ENCODE assay signal across 1 cellular context in genomic region chr5:66144074-66144798, GRCh38.
TF ChIP-seq lines count a peak whose summit lies in the region.

Gene SREK1, plus strand, starts transcription at chr5:66144300. Its CDS starts 77 bp downstream, at chr5:66144377.

TF ChIP-seq in HepG2, 621 proteins besides CTCF, POLR2A, EP300 and RAD21 (continued from another document and continues in another):
- no peak for TF ChIP-seq SNAPC4 (CRISPR knock-in tag; IDR thresholded peaks at IDR 0.05)
- no peak for TF ChIP-seq ZNF282 (IDR thresholded peaks at IDR 0.05; ENCODE audit: partially characterized antibody)
- TF ChIP-seq, protein P1, sequence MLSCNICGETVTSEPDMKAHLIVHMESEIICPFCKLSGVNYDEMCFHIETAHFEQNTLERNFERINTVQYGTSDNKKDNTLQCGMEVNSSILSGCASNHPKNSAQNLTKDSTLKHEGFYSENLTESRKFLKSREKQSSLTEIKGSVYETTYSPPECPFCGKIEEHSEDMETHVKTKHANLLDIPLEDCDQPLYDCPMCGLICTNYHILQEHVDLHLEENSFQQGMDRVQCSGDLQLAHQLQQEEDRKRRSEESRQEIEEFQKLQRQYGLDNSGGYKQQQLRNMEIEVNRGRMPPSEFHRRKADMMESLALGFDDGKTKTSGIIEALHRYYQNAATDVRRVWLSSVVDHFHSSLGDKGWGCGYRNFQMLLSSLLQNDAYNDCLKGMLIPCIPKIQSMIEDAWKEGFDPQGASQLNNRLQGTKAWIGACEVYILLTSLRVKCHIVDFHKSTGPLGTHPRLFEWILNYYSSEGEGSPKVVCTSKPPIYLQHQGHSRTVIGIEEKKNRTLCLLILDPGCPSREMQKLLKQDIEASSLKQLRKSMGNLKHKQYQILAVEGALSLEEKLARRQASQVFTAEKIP (CRISPR knock-in tag; IDR thresholded peaks at IDR 0.05; ENCODE audit: borderline replicate concordance): no peak
- TF ChIP-seq MXI1 (IDR thresholded peaks at IDR 0.05; ENCODE audit: borderline replicate concordance, low read depth, low read length): peak; percentile 89
- peak; percentile 50; the same call in 1 of the 2 replicates for TF ChIP-seq DR1 (CRISPR knock-in tag; IDR thresholded peaks at IDR 0.05)
- TF ChIP-seq ARHGAP35 (CRISPR knock-in tag; IDR thresholded peaks at IDR 0.05; ENCODE audit: borderline replicate concordance): 0 out of 2 replicates have a peak, but pooled peaks have one; percentile 24
- no peak for TF ChIP-seq ATM (IDR thresholded peaks at IDR 0.05; ENCODE audit: borderline replicate concordance)
- TF ChIP-seq DBP (CRISPR knock-in tag; IDR thresholded peaks at IDR 0.05; ENCODE audit: not compliant biosample characterization): peak; percentile 49
- no peak for TF ChIP-seq IKZF1 (IDR thresholded peaks at IDR 0.05)
- TF ChIP-seq, protein P2, sequence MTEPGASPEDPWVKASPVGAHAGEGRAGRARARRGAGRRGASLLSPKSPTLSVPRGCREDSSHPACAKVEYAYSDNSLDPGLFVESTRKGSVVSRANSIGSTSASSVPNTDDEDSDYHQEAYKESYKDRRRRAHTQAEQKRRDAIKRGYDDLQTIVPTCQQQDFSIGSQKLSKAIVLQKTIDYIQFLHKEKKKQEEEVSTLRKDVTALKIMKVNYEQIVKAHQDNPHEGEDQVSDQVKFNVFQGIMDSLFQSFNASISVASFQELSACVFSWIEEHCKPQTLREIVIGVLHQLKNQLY (CRISPR knock-in tag; IDR thresholded peaks at IDR 0.05): 0 out of 2 replicates have a peak, but pooled peaks have one; percentile 6
- TF ChIP-seq ZBTB2 (CRISPR knock-in tag; IDR thresholded peaks at IDR 0.05; ENCODE audit: low read depth): peak; percentile 84
- TF ChIP-seq AGO1 (IDR thresholded peaks at IDR 0.05; ENCODE audit: low read depth, low read length, poor library complexity, severe bottlenecking): peak; percentile 44
- no peak; the same call in 1 of the 2 replicates for TF ChIP-seq TOPORS (CRISPR knock-in tag; IDR thresholded peaks at IDR 0.05)
- TF ChIP-seq, protein P3, sequence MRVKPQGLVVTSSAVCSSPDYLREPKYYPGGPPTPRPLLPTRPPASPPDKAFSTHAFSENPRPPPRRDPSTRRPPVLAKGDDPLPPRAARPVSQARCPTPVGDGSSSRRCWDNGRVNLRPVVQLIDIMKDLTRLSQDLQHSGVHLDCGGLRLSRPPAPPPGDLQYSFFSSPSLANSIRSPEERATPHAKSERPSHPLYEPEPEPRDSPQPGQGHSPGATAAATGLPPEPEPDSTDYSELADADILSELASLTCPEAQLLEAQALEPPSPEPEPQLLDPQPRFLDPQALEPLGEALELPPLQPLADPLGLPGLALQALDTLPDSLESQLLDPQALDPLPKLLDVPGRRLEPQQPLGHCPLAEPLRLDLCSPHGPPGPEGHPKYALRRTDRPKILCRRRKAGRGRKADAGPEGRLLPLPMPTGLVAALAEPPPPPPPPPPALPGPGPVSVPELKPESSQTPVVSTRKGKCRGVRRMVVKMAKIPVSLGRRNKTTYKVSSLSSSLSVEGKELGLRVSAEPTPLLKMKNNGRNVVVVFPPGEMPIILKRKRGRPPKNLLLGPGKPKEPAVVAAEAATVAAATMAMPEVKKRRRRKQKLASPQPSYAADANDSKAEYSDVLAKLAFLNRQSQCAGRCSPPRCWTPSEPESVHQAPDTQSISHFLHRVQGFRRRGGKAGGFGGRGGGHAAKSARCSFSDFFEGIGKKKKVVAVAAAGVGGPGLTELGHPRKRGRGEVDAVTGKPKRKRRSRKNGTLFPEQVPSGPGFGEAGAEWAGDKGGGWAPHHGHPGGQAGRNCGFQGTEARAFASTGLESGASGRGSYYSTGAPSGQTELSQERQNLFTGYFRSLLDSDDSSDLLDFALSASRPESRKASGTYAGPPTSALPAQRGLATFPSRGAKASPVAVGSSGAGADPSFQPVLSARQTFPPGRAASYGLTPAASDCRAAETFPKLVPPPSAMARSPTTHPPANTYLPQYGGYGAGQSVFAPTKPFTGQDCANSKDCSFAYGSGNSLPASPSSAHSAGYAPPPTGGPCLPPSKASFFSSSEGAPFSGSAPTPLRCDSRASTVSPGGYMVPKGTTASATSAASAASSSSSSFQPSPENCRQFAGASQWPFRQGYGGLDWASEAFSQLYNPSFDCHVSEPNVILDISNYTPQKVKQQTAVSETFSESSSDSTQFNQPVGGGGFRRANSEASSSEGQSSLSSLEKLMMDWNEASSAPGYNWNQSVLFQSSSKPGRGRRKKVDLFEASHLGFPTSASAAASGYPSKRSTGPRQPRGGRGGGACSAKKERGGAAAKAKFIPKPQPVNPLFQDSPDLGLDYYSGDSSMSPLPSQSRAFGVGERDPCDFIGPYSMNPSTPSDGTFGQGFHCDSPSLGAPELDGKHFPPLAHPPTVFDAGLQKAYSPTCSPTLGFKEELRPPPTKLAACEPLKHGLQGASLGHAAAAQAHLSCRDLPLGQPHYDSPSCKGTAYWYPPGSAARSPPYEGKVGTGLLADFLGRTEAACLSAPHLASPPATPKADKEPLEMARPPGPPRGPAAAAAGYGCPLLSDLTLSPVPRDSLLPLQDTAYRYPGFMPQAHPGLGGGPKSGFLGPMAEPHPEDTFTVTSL (CRISPR knock-in tag; IDR thresholded peaks at IDR 0.05; ENCODE audit: borderline replicate concordance): no peak; the same call in 1 of the 2 replicates
- TF ChIP-seq, protein P4, sequence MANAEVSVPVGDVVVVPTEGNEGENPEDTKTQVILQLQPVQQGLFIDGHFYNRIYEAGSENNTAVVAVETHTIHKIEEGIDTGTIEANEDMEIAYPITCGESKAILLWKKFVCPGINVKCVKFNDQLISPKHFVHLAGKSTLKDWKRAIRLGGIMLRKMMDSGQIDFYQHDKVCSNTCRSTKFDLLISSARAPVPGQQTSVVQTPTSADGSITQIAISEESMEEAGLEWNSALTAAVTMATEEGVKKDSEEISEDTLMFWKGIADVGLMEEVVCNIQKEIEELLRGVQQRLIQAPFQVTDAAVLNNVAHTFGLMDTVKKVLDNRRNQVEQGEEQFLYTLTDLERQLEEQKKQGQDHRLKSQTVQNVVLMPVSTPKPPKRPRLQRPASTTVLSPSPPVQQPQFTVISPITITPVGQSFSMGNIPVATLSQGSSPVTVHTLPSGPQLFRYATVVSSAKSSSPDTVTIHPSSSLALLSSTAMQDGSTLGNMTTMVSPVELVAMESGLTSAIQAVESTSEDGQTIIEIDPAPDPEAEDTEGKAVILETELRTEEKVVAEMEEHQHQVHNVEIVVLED (CRISPR knock-in tag; IDR thresholded peaks at IDR 0.05; ENCODE audit: borderline replicate concordance): peak; percentile 87
- TF ChIP-seq HMGXB3 (CRISPR knock-in tag; IDR thresholded peaks at IDR 0.05; ENCODE audit: borderline replicate concordance): no peak
- peak; percentile 34; the same call in 1 of the 2 replicates for TF ChIP-seq CBX5 (CRISPR knock-in tag; IDR thresholded peaks at IDR 0.05; ENCODE audit: borderline replicate concordance)
- TF ChIP-seq AKAP8 (CRISPR knock-in tag; IDR thresholded peaks at IDR 0.05): no peak
- TF ChIP-seq, protein P5, sequence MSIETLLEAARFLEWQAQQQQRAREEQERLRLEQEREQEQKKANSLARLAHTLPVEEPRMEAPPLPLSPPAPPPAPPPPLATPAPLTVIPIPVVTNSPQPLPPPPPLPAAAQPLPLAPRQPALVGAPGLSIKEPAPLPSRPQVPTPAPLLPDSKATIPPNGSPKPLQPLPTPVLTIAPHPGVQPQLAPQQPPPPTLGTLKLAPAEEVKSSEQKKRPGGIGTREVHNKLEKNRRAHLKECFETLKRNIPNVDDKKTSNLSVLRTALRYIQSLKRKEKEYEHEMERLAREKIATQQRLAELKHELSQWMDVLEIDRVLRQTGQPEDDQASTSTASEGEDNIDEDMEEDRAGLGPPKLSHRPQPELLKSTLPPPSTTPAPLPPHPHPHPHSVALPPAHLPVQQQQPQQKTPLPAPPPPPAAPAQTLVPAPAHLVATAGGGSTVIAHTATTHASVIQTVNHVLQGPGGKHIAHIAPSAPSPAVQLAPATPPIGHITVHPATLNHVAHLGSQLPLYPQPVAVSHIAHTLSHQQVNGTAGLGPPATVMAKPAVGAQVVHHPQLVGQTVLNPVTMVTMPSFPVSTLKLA (IDR thresholded peaks at IDR 0.05): peak; percentile 7; the same call in 1 of the 2 replicates
- TF ChIP-seq MED8 (CRISPR knock-in tag; IDR thresholded peaks at IDR 0.05; ENCODE audit: insufficient replicate concordance): peak; percentile 78
- peak; percentile 91; the same call in 1 of the 2 replicates for TF ChIP-seq ZSCAN21 (CRISPR knock-in tag; IDR thresholded peaks at IDR 0.05; ENCODE audit: borderline replicate concordance)
- TF ChIP-seq, protein P6, sequence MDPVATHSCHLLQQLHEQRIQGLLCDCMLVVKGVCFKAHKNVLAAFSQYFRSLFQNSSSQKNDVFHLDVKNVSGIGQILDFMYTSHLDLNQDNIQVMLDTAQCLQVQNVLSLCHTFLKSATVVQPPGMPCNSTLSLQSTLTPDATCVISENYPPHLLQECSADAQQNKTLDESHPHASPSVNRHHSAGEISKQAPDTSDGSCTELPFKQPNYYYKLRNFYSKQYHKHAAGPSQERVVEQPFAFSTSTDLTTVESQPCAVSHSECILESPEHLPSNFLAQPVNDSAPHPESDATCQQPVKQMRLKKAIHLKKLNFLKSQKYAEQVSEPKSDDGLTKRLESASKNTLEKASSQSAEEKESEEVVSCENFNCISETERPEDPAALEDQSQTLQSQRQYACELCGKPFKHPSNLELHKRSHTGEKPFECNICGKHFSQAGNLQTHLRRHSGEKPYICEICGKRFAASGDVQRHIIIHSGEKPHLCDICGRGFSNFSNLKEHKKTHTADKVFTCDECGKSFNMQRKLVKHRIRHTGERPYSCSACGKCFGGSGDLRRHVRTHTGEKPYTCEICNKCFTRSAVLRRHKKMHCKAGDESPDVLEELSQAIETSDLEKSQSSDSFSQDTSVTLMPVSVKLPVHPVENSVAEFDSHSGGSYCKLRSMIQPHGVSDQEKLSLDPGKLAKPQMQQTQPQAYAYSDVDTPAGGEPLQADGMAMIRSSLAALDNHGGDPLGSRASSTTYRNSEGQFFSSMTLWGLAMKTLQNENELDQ (CRISPR knock-in tag; IDR thresholded peaks at IDR 0.05; ENCODE audit: borderline replicate concordance): no peak
